In genomic region chr7:155426543-155427410, GRCh38 we compare ENCODE assay signal across 24 cellular contexts. TPM values are rescaled to one million over a fixed set of nuclear protein-coding genes. Genes with fewer than 3 reads are reported as not detected.
"Had no signal": no experiment of that assay in that cellular context is flagged by ENCODE, and none has a peak within 500 bp of the region (broad histone marks: within the 10 kb centered on the region; RNA-seq: fewer than 3 reads in every experiment).

No MANE protein-coding gene starts in this region.

- H3K4me3 ChIP-seq: esophagus squamous epithelium, left ventricle myocardium inferior, neural progenitor cell, psoas muscle, right lobe of liver, smooth muscle cell, thoracic aorta had no signal

- H3K4me1 ChIP-seq: esophagus squamous epithelium, left ventricle myocardium inferior, neural progenitor cell, psoas muscle, right lobe of liver had no signal

- H3K36me3 Mint-ChIP-seq: activated naive CD8-positive, alpha-beta T cell; naive B cell; neural progenitor cell; stimulated activated memory B cell treated with anti-CD40 and anti-IgM and Interleukin-4, amounts not matched to agents 10 μg/mL and 1 μg/mL and 100 μg/mL, for 72 hours had no signal

- H3K36me3 ChIP-seq: esophagus squamous epithelium, left ventricle myocardium inferior, neural progenitor cell, right lobe of liver, thoracic aorta had no signal

- DNase-seq: activated CD4-positive, alpha-beta T cell treated with anti-CD3 and anti-CD28 coated beads, Interleukin-2, amount 50 U/mL, for 48 hours; activated T-cell treated with anti-CD3 and anti-CD28 coated beads for 4 hours; cerebellar nuclear complex; effector memory CD4-positive, alpha-beta T cell; esophagus squamous epithelium; hippocampal formation; left ventricle myocardium inferior; naive B cell; psoas muscle; stimulated activated CD4-positive, alpha-beta T cell treated with anti-CD3 and anti-CD28 coated beads, Interleukin-4, amount 100 ng/mL, for 24 hours had no signal

- H3K27ac Mint-ChIP-seq: activated naive CD8-positive, alpha-beta T cell; activated T-helper 1 cell treated with anti-CD3 and anti-CD28 coated beads, Interleukin-12 subunit alpha, Interleukin-12 subunit beta, Interleukin-2, Interleukin-4 antibody, amounts not matched to agents 30 ng/mL and 10 ng/mL and 1 ng/mL, durations not matched to agents 14 hours and 24 hours and 36 hours; dendritic cell treated with granulocyte-macrophage colony-stimulating factor and Interleukin-4, amounts not matched to agents 40 ng/mL and 50 ng/mL, for 4 days; naive B cell; neural progenitor cell; stimulated activated memory B cell treated with anti-CD40 and anti-IgM and Interleukin-4, amounts not matched to agents 10 μg/mL and 1 μg/mL and 100 μg/mL, for 72 hours; T-helper 2 cell treated with Interferon-gamma antibody and Interleukin-4, amounts not matched to agents 5 μg/mL and 100 μg/mL, for 36 hours had no signal

- ATAC-seq: psoas muscle; right lobe of liver; stimulated activated memory B cell treated with anti-CD40 and anti-IgM and Interleukin-4, amounts not matched to agents 10 μg/mL and 1 μg/mL and 100 μg/mL, for 72 hours had no signal

- H3K9ac ChIP-seq: neural progenitor cell had no signal

- H3K4me1 Mint-ChIP-seq: naive B cell; stimulated activated memory B cell treated with anti-CD40 and anti-IgM and Interleukin-4, amounts not matched to agents 10 μg/mL and 1 μg/mL and 100 μg/mL, for 72 hours had no signal

- H3K9me3 ChIP-seq: esophagus squamous epithelium, left ventricle myocardium inferior, psoas muscle, right lobe of liver, thoracic aorta had no signal

- H3K4me3 Mint-ChIP-seq: activated naive CD8-positive, alpha-beta T cell; activated T-helper 1 cell treated with anti-CD3 and anti-CD28 coated beads, Interleukin-12 subunit alpha, Interleukin-12 subunit beta, Interleukin-2, Interleukin-4 antibody, amounts not matched to agents 30 ng/mL and 10 ng/mL and 1 ng/mL, durations not matched to agents 14 hours and 24 hours and 36 hours; dendritic cell treated with granulocyte-macrophage colony-stimulating factor and Interleukin-4, amounts not matched to agents 40 ng/mL and 50 ng/mL, for 4 days; naive B cell; neural progenitor cell; stimulated activated memory B cell treated with anti-CD40 and anti-IgM and Interleukin-4, amounts not matched to agents 10 μg/mL and 1 μg/mL and 100 μg/mL, for 72 hours; T-helper 2 cell treated with Interferon-gamma antibody and Interleukin-4, amounts not matched to agents 5 μg/mL and 100 μg/mL, for 36 hours had no signal

- H3K27ac ChIP-seq: esophagus squamous epithelium, left ventricle myocardium inferior, neural progenitor cell, psoas muscle, right lobe of liver, thoracic aorta had no signal

- H3K9me3 Mint-ChIP-seq: activated T-helper 1 cell treated with anti-CD3 and anti-CD28 coated beads, Interleukin-12 subunit alpha, Interleukin-12 subunit beta, Interleukin-2, Interleukin-4 antibody, amounts not matched to agents 30 ng/mL and 10 ng/mL and 1 ng/mL, durations not matched to agents 14 hours and 24 hours and 36 hours; dendritic cell treated with granulocyte-macrophage colony-stimulating factor and Interleukin-4, amounts not matched to agents 40 ng/mL and 50 ng/mL, for 4 days; stimulated activated memory B cell treated with anti-CD40 and anti-IgM and Interleukin-4, amounts not matched to agents 10 μg/mL and 1 μg/mL and 100 μg/mL, for 72 hours; T-helper 2 cell treated with Interferon-gamma antibody and Interleukin-4, amounts not matched to agents 5 μg/mL and 100 μg/mL, for 36 hours had no signal

- FAIRE-seq: bronchial epithelial cell, keratinocyte, TTC549 had no signal

RNA-seq across cellular contexts. Expression of gene EN2, which starts 31.2 kb away (rescaled TPM):
- total RNA-seq: activated T-helper 1 cell treated with anti-CD3 and anti-CD28 coated beads, Interleukin-12 subunit alpha, Interleukin-12 subunit beta, Interleukin-2, Interleukin-4 antibody, amounts not matched to agents 30 ng/mL and 10 ng/mL and 1 ng/mL, durations not matched to agents 14 hours and 24 hours and 36 hours; bronchial epithelial cell; mononuclear cell; right lobe of liver; smooth muscle cell; ureter had no signal
- polyA plus RNA-seq: smooth muscle cell had no signal
